ENCODE assay signal across 8 cellular contexts in the genomic region with DNA sequence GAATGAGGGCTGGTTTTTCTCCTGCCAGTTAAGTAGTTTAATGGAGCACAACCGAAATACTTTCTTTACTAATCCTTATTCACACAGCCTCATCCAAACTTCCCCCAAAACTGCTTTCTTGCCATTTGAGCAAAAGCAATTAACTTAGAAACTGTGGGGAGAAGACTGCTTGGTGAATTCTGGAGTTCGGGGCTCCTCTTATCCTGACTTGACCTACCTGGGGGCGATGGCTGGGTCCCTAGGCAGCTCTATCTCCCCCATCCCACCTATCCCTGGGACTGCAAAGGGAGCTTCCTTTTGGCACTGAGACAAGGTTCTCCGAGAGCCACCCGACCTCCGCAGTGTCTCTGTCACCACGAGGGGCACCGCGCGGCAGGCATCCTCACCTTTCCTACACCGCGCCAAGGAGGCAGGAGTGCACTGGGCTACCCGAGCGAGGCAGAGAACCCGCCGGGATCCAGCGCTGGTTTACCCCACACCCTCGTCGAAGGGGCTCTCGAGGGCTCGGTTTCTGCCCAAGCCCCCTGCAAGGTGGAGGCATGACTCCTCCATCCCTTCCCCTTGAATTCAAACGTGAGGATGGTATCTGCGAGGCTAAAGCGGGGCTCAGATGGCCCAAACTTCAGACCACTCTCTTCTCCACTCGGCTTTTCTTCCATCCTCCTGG. TPM values are rescaled to one million over a fixed set of nuclear protein-coding genes. Genes with fewer than 3 reads are reported as not detected.
A peak's percentile ranks its signal among the peaks of the same experiment; 100 is the strongest.
DNase-seq lines count a peak whose midpoint lies in the region; ATAC-seq and TF ChIP-seq lines count a peak whose summit lies in the region.

No MANE protein-coding gene starts in this region.

- DNase-seq in NOMO-1 (lab: John Stamatoyannopoulos, UW; ENCODE audit: unreplicated experiment in 2 of 2) (peak; percentile 22 to 31), NOMO-1 treated with dmso at 0.1 percent for 144 hours (lab: John Stamatoyannopoulos, UW; ENCODE audit: unreplicated experiment) (no peak), activated B cell treated with CpG ODN at 0.5 μM for 24 hours (peak; percentile 39), memory B cell (ENCODE audit: low spot score in 2 of 2) (peak; percentile 14 to 42), inferior parietal cortex (ENCODE audit: extremely low spot score) (no peak)
- DNase-seq in stimulated activated CD8-positive, alpha-beta memory T cell treated with anti-CD3 and anti-CD28 coated beads, Interleukin-7, amount 100 ng/mL, for 4 hours (ENCODE audit: low read depth in 2 of 2), result peak; percentile 17 to 38

- intact Hi-C loops in activated B cell treated with CpG ODN at 0.5 μM for 24 hours (cut with micrococcal nuclease), result loop anchor here (2.0 kb wide), 2 partner anchors 47 to 333 kb away; a partner anchor contains a TSS
- intact Hi-C loops in dendritic cell treated with granulocyte-macrophage colony-stimulating factor and Interleukin-4, amounts not matched to agents 40 ng/mL and 50 ng/mL, for 4 days (cut with micrococcal nuclease), result loop anchor here (2.0 kb wide), 1 partner anchor 75 kb away; a partner anchor contains a TSS

- H3K27ac Mint-ChIP-seq in IgD-negative memory B cell (peak overlapping the region; percentile 91 to 98 (median 97)), activated B cell treated with CpG ODN at 0.5 μM for 24 hours (peak overlapping the region; percentile 98), memory B cell (peak overlapping the region; percentile 96)
- H3K27ac Mint-ChIP-seq in dendritic cell treated with granulocyte-macrophage colony-stimulating factor and Interleukin-4, amounts not matched to agents 40 ng/mL and 50 ng/mL, for 4 days, result peak overlapping the region; percentile 94

- CTCF ChIA-PET in activated B cell treated with CpG ODN at 0.5 μM for 24 hours (lab: Charles Lee), result interaction anchor here (1.3 to 3.0 kb wide), 2 partner anchors 23 to 76 kb away, joined by 3 to 9 read pairs; a partner anchor contains a TSS

- H3K9me3 Mint-ChIP-seq in IgD-negative memory B cell, result no peaks in the 10 kb centered on the region
- no peaks in the 10 kb centered on the region for H3K9me3 Mint-ChIP-seq in activated B cell treated with CpG ODN at 0.5 μM for 24 hours
- no peaks in the 10 kb centered on the region for H3K9me3 Mint-ChIP-seq in dendritic cell treated with granulocyte-macrophage colony-stimulating factor and Interleukin-4, amounts not matched to agents 40 ng/mL and 50 ng/mL, for 4 days
- no peaks in the 10 kb centered on the region for H3K9me3 Mint-ChIP-seq in memory B cell

- peak overlapping the region; percentile 93 to 98 (median 96) for H3K4me3 Mint-ChIP-seq in IgD-negative memory B cell
- H3K4me3 Mint-ChIP-seq in activated B cell treated with CpG ODN at 0.5 μM for 24 hours, result peak overlapping the region; percentile 98
- peak overlapping the region; percentile 92 for H3K4me3 Mint-ChIP-seq in dendritic cell treated with granulocyte-macrophage colony-stimulating factor and Interleukin-4, amounts not matched to agents 40 ng/mL and 50 ng/mL, for 4 days
- H3K4me3 Mint-ChIP-seq in memory B cell, result peak overlapping the region; percentile 90

- TF ChIP-seq CTCF in activated B cell treated with CpG ODN at 0.5 μM for 24 hours (IDR thresholded peaks at IDR 0.05), result no peak

- ATAC-seq in activated B cell treated with CpG ODN at 0.5 μM for 24 hours (ENCODE audit: low read depth), result no peak
- ATAC-seq in memory B cell (ENCODE audit: low read depth), result peak; percentile 6

- POLR2A ChIA-PET in activated B cell treated with CpG ODN at 0.5 μM for 24 hours (lab: Charles Lee), result interaction anchor here (0.7 to 4.2 kb wide), 17 partner anchors 10 to 1127 kb away, joined by 3 to 63 read pairs (median 6); a partner anchor contains a TSS

- H3K36me3 Mint-ChIP-seq in IgD-negative memory B cell, result no peaks in the 10 kb centered on the region
- H3K36me3 Mint-ChIP-seq in activated B cell treated with CpG ODN at 0.5 μM for 24 hours (ENCODE audit: low read depth), result peaks cover 38% of the 10 kb centered on the region
- peaks cover 50% of the 10 kb centered on the region for H3K36me3 Mint-ChIP-seq in dendritic cell treated with granulocyte-macrophage colony-stimulating factor and Interleukin-4, amounts not matched to agents 40 ng/mL and 50 ng/mL, for 4 days (ENCODE audit: low read depth)
- H3K36me3 Mint-ChIP-seq in memory B cell, result peaks cover 6% of the 10 kb centered on the region

- H3K27me3 Mint-ChIP-seq in IgD-negative memory B cell (no peaks in the 10 kb centered on the region), activated B cell treated with CpG ODN at 0.5 μM for 24 hours (no peaks in the 10 kb centered on the region), memory B cell (no peaks in the 10 kb centered on the region)
- H3K27me3 Mint-ChIP-seq in dendritic cell treated with granulocyte-macrophage colony-stimulating factor and Interleukin-4, amounts not matched to agents 40 ng/mL and 50 ng/mL, for 4 days, result no peaks in the 10 kb centered on the region

- H3K4me1 Mint-ChIP-seq in IgD-negative memory B cell, result peaks cover 18 to 31% (median 18%) of the 10 kb centered on the region in 3 donors
- H3K4me1 Mint-ChIP-seq in activated B cell treated with CpG ODN at 0.5 μM for 24 hours, result peaks cover 35% of the 10 kb centered on the region
- peaks cover 41% of the 10 kb centered on the region for H3K4me1 Mint-ChIP-seq in dendritic cell treated with granulocyte-macrophage colony-stimulating factor and Interleukin-4, amounts not matched to agents 40 ng/mL and 50 ng/mL, for 4 days (ENCODE audit: low read depth)
- peaks cover 30% of the 10 kb centered on the region for H3K4me1 Mint-ChIP-seq in memory B cell

RNA-seq across cellular contexts. Expression of a gene that starts 0.7 kb away (rescaled TPM):
- polyA plus RNA-seq in IgD-negative memory B cell, result 12.5 TPM
- 42.5 and 49.5 TPM in 2 replicates for total RNA-seq in activated B cell treated with CpG ODN at 0.5 μM for 24 hours

RNA-seq across cellular contexts. Expression of a gene that starts 1.0 kb away (rescaled TPM):
- 377 TPM for polyA plus RNA-seq in IgD-negative memory B cell
- 297 and 319 TPM in 2 replicates for total RNA-seq in activated B cell treated with CpG ODN at 0.5 μM for 24 hours

RNA-seq across cellular contexts. Expression of a gene that starts 30.5 kb away (rescaled TPM):
- polyA plus RNA-seq in IgD-negative memory B cell, result 21.8 TPM
- total RNA-seq in activated B cell treated with CpG ODN at 0.5 μM for 24 hours, result 13.0 and 15.1 TPM in 2 replicates

RNA-seq across cellular contexts. Expression of a gene that starts 59.3 kb away (rescaled TPM):
- not detected for polyA plus RNA-seq in IgD-negative memory B cell
- total RNA-seq in activated B cell treated with CpG ODN at 0.5 μM for 24 hours, result not detected in 2 replicates

Comparison
In these comparisons a context has a peak if more than half of its experiments do, and no peak if none do; other contexts are left out.
1. DNase-seq: peak in NOMO-1 (2 of 2), activated B cell treated with CpG ODN at 0.5 μM for 24 hours (single experiment), memory B cell (2 of 2) and stimulated activated CD8-positive, alpha-beta memory T cell treated with anti-CD3 and anti-CD28 coated beads, Interleukin-7, amount 100 ng/mL, for 4 hours (2 of 2); none in NOMO-1 treated with dmso at 0.1 percent for 144 hours (single experiment) and inferior parietal cortex (single experiment).
2. Peak in every context shown above with its lines, with median percentiles within 50 percentile points of each other: H3K27ac Mint-ChIP-seq and H3K4me3 Mint-ChIP-seq.